ENCODE assay signal across 8 cellular contexts in the genomic region with DNA sequence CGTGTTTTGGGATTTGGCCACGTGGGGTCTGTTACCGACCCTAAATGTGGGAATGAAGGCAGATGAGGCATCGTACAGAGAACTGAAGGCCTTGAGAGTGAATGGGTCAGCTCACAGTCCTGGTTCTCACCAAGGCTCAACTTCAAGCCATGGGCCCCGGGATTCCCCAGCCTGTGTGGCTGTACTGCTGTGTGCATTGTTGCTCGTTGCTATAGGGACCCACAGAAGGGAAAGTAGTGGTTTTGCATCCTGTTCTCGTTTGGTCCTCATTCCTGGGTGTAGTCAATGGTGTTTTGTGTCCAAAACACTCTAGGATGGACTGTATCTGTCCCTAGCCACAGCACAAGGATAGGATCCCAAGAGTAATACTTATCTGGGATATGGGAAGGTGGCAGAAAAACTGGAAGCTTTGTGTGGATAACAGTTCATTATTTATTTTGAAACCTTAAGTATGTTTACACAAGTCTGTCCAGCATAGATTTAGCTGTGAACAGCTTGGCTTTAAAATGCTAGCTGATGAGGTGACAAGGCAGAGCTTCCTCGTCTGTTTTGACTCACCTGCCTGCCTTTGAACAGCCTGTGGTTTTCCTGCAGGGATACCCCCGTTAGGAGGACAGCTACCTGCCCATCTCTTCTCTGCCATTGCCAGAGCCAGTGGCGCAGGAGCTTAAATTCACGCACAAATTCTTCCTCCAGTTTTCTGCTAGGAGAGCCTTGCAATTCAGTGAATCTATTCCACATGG.
DNase-seq lines count a peak whose midpoint lies in the region; ATAC-seq, FAIRE-seq and TF ChIP-seq lines count a peak whose summit lies in the region.

No MANE protein-coding gene starts in this region.

- H3K27ac Mint-ChIP-seq in GM23338 (no peak overlapping the region), immature natural killer cell (peak overlapping the region; percentile 51 to 91 (median 79))

- no peak overlapping the region for H3K4me3 ChIP-seq in GM23338
- no peak overlapping the region for H3K4me3 ChIP-seq in OCI-LY3 (ENCODE audit: low read length)

- H3K9me3 Mint-ChIP-seq in GM23338 (no peaks in the 10 kb centered on the region), immature natural killer cell (no peaks in the 10 kb centered on the region)

- H3K79me2 ChIP-seq in GM23338 (replicated peaks; ENCODE audit: insufficient read depth) = no peaks in the 10 kb centered on the region
- H3K79me2 ChIP-seq in OCI-LY3 (ENCODE audit: low read length) = no peaks in the 10 kb centered on the region

- no peaks in the 10 kb centered on the region for H3K4me1 ChIP-seq in GM23338 (ENCODE audit: insufficient read depth)
- peaks cover 13% of the 10 kb centered on the region for H3K4me1 ChIP-seq in OCI-LY3 (ENCODE audit: low read length)

- H3K9ac ChIP-seq in OCI-LY3 (ENCODE audit: low read length) = no peak overlapping the region

- H3K4me1 Mint-ChIP-seq in GM23338 = no peaks in the 10 kb centered on the region
- H3K4me1 Mint-ChIP-seq in immature natural killer cell = peaks cover 43 to 55% of the 10 kb centered on the region in 2 donors

- 0 out of 2 replicates have a peak, but pooled peaks cover 6% of the 10 kb centered on the region for H3K9me2 ChIP-seq in GM23338 (ENCODE audit: insufficient read depth)

- no peak overlapping the region for H2AFZ ChIP-seq in GM23338
- no peak overlapping the region for H2AFZ ChIP-seq in OCI-LY3 (ENCODE audit: low read depth, low read length)

- no peaks in the 10 kb centered on the region; the same call in 1 of the 2 replicates for H3K27me3 ChIP-seq in GM23338 (ENCODE audit: insufficient read depth)
- H3K27me3 ChIP-seq in OCI-LY3 (ENCODE audit: low read depth, low read length) = no peaks in the 10 kb centered on the region

- no peak for DNase-seq in GM23338 (ENCODE audit: low spot score)
- DNase-seq in immature natural killer cell = peak; percentile 56 to 64 (median 62)
- DNase-seq in posterior vena cava (ENCODE audit: low spot score) = no peak
- no peak for DNase-seq in NCI-H187 treated with DMSO at 0.1 percent for 48 hours (lab: John Stamatoyannopoulos, UW)
- no peak for DNase-seq in HTR-8/SVneo (ENCODE audit: insufficient read length, low spot score)
- no peak for DNase-seq in stimulated activated CD4-positive, alpha-beta T cell treated with anti-CD3 and anti-CD28 coated beads, Interleukin-1b, Interleukin-23, amount 100 ng/mL, for 48 hours

- no peaks in the 10 kb centered on the region for H3K9me3 ChIP-seq in OCI-LY3 (ENCODE audit: insufficient read depth, low read length)

- no peaks in the 10 kb centered on the region for H3F3A ChIP-seq in GM23338 (replicated peaks; ENCODE audit: low read depth)

- no peak overlapping the region for H3K27ac ChIP-seq in GM23338 (ENCODE audit: low read depth)
- no peak overlapping the region for H3K27ac ChIP-seq in OCI-LY3 (ENCODE audit: low read length)

- ATAC-seq in GM18861 (IDR thresholded peaks at IDR 0.05; ENCODE audit: unreplicated experiment) (peak; percentile 100), GM23338 (peak; percentile 28; the same call in 1 of the 3 replicates)

- H3K4me3 Mint-ChIP-seq in GM23338 = no peak overlapping the region
- peak overlapping the region in 4 of 5 donors; percentile 18 to 70 (median 48) for H3K4me3 Mint-ChIP-seq in immature natural killer cell

- H3K4me2 ChIP-seq in GM23338 (no peak overlapping the region), OCI-LY3 (ENCODE audit: low read length) (peak overlapping the region; percentile 31)

- TF ChIP-seq CTCF in GM23338 (conservative IDR thresholded peaks at IDR 0.05; ENCODE audit: low read depth in 2 of 2) (no peak), OCI-LY3 (IDR thresholded peaks at IDR 0.05; ENCODE audit: low read depth, low read length) (no peak)

- intact Hi-C loops in posterior vena cava (cut with DNase I) = no loop called here

- H3K27me3 Mint-ChIP-seq in GM23338 (ENCODE audit: insufficient read depth, low read depth, poor library complexity) (peaks cover 4% of the 10 kb centered on the region), immature natural killer cell (ENCODE audit: low read depth in 3 of 3) (peaks cover 2 to 7% (median 6%) of the 10 kb centered on the region in 3 donors)

- H4K20me1 ChIP-seq in GM23338 (replicated peaks; ENCODE audit: insufficient read depth) = no peaks in the 10 kb centered on the region; the same call in 1 of the 2 replicates
- no peaks in the 10 kb centered on the region for H4K20me1 ChIP-seq in OCI-LY3 (ENCODE audit: insufficient read depth, low read length)

- H3K36me3 ChIP-seq in GM23338 (ENCODE audit: insufficient read depth) (no peaks in the 10 kb centered on the region), OCI-LY3 (replicated peaks; ENCODE audit: low read depth, low read length) (no peaks in the 10 kb centered on the region)

- no peak for FAIRE-seq in HTR-8/SVneo (lab: Jason Lieb, UNC)

- H3K36me3 Mint-ChIP-seq in GM23338 (ENCODE audit: low read depth) = no peaks in the 10 kb centered on the region
- H3K36me3 Mint-ChIP-seq in immature natural killer cell = no peaks in the 10 kb centered on the region

TF ChIP-seq in GM23338, 12 proteins besides CTCF, POLR2A, EP300 and RAD21:
- no peak for TF ChIP-seq ZNF114 (CRISPR knock-in tag; IDR thresholded peaks at IDR 0.05)
- no peak for TF ChIP-seq ZNF331 (CRISPR knock-in tag; IDR thresholded peaks at IDR 0.05; ENCODE audit: low read depth)
- no peak for TF ChIP-seq ETS1 (IDR thresholded peaks at IDR 0.05)
- TF ChIP-seq EZH2 (IDR thresholded peaks at IDR 0.05; ENCODE audit: low read depth, unreplicated experiment) = no peak
- TF ChIP-seq ZNF462 (CRISPR knock-in tag; IDR thresholded peaks at IDR 0.05) = no peak
- no peak for TF ChIP-seq EZH2phosphoT487 (IDR thresholded peaks at IDR 0.05; ENCODE audit: unreplicated experiment)

Comparison
In these comparisons a context has a peak if more than half of its experiments do, and no peak if none do; other contexts are left out.
1. DNase-seq: peak in immature natural killer cell (3 of 3); none in GM23338 (single experiment), posterior vena cava (single experiment), NCI-H187 treated with DMSO at 0.1 percent for 48 hours (single experiment), HTR-8/SVneo (single experiment) and stimulated activated CD4-positive, alpha-beta T cell treated with anti-CD3 and anti-CD28 coated beads, Interleukin-1b, Interleukin-23, amount 100 ng/mL, for 48 hours (single experiment).